Comparison of ENCODE assay signal across 13 cellular contexts in genomic region chr3:37962906-37963486, GRCh38. TPM values are rescaled to one million over a fixed set of nuclear protein-coding genes. Genes with fewer than 3 reads are reported as not detected.
DNase-seq lines count a peak whose midpoint lies in the region; ATAC-seq and TF ChIP-seq lines count a peak whose summit lies in the region.
"Had no signal": no experiment of that assay in that cellular context is flagged by ENCODE, and none has a peak within 500 bp of the region (broad histone marks: within the 10 kb centered on the region; RNA-seq: fewer than 3 reads in every experiment).

No MANE protein-coding gene starts in this region.

- H3K27me3 ChIP-seq in lower lobe of right lung (ENCODE audit: low read depth), result no peaks in the 10 kb centered on the region
- H3K27me3 ChIP-seq: sigmoid colon had no signal

- H3K4me1 Mint-ChIP-seq in type B pancreatic cell (ENCODE audit: unreplicated experiment), result peaks cover 32% of the 10 kb centered on the region
- H3K4me1 Mint-ChIP-seq: natural killer cell had no signal

- no peak for ATAC-seq in lower lobe of right lung
- ATAC-seq: natural killer cell had no signal

- peak overlapping the region; percentile 23 for H3K27ac Mint-ChIP-seq in type B pancreatic cell
- H3K27ac Mint-ChIP-seq: natural killer cell; T-helper 2 cell treated with Interferon-gamma antibody and Interleukin-4, amounts not matched to agents 5 μg/mL and 100 μg/mL, for 36 hours had no signal

- no peak overlapping the region for H3K4me3 ChIP-seq in lower lobe of right lung
- H3K4me3 ChIP-seq: sigmoid colon had no signal

- H3K36me3 ChIP-seq in lower lobe of right lung, result no peaks in the 10 kb centered on the region

- peaks cover 24% of the 10 kb centered on the region for H3K36me3 Mint-ChIP-seq in type B pancreatic cell
- H3K36me3 Mint-ChIP-seq: natural killer cell had no signal

- DNase-seq in LHCN-M2 (ENCODE audit: low read depth) (peak; percentile 70), dedifferentiated amniotic fluid mesenchymal stem cell (ENCODE audit: extremely low spot score) (peak; percentile 26), lower lobe of right lung (no peak), type B pancreatic cell (ENCODE audit: extremely low spot score, unreplicated experiment) (no peak), glomerular visceral epithelial cell (ENCODE audit: extremely low spot score) (no peak), NCI-H1417 treated with DMSO at 0.1 percent for 48 hours (lab: John Stamatoyannopoulos, UW) (no peak), CD1c-positive myeloid dendritic cell (ENCODE audit: extremely low spot score) (no peak)
- DNase-seq: KG1, natural killer cell, NCI-H187, NCI-H774, sigmoid colon had no signal

- no peak for TF ChIP-seq CTCF in lower lobe of right lung (IDR thresholded peaks at IDR 0.05)
- TF ChIP-seq CTCF in type B pancreatic cell (conservative IDR thresholded peaks at IDR 0.05), result no peak

- intact Hi-C loops in lower lobe of right lung (cut with DNase I), result no loop called here

- H3K4me1 ChIP-seq in lower lobe of right lung, result peaks cover 17% of the 10 kb centered on the region

- no peaks in the 10 kb centered on the region for H3K27me3 Mint-ChIP-seq in type B pancreatic cell

- H3K27ac ChIP-seq in lower lobe of right lung, result peak overlapping the region; percentile 3

- no peak overlapping the region for H3K4me3 Mint-ChIP-seq in type B pancreatic cell
- H3K4me3 Mint-ChIP-seq: natural killer cell; T-helper 2 cell treated with Interferon-gamma antibody and Interleukin-4, amounts not matched to agents 5 μg/mL and 100 μg/mL, for 36 hours had no signal

- H3K9me3 ChIP-seq in lower lobe of right lung, result no peaks in the 10 kb centered on the region
- H3K9me3 ChIP-seq: sigmoid colon had no signal

- no peaks in the 10 kb centered on the region for H3K9me3 Mint-ChIP-seq in type B pancreatic cell
- H3K9me3 Mint-ChIP-seq: natural killer cell; T-helper 2 cell treated with Interferon-gamma antibody and Interleukin-4, amounts not matched to agents 5 μg/mL and 100 μg/mL, for 36 hours had no signal

RNA-seq across cellular contexts. Expression of gene VILL, which starts 27.6 kb away (rescaled TPM):
- 8.4 and 8.8 TPM in 2 replicates for total RNA-seq in LHCN-M2 (2014; rRNA removed)
- polyA plus RNA-seq in LHCN-M2 (2012), result 3.0 TPM
- total RNA-seq in lower lobe of right lung, result 12.5 TPM
- 14.2 and 16.9 TPM in 2 replicates for total RNA-seq in type B pancreatic cell (ENCODE audit: low replicate concordance)

Comparison
In these comparisons a context has a peak if more than half of its experiments do, and no peak if none do; other contexts are left out.
1. DNase-seq: peak in LHCN-M2 (single experiment) and dedifferentiated amniotic fluid mesenchymal stem cell (single experiment); none in lower lobe of right lung (single experiment), type B pancreatic cell (single experiment), glomerular visceral epithelial cell (single experiment), NCI-H1417 treated with DMSO at 0.1 percent for 48 hours (single experiment) and CD1c-positive myeloid dendritic cell (single experiment).